In genomic region chr13:29909975-29910674, GRCh38 we compare ENCODE assay signal across 17 cellular contexts. TPM values are rescaled to one million over a fixed set of nuclear protein-coding genes. Genes with fewer than 3 reads are reported as not detected.
DNase-seq lines count a peak whose midpoint lies in the region; ATAC-seq, FAIRE-seq and TF ChIP-seq lines count a peak whose summit lies in the region.
"Had no signal": no experiment of that assay in that cellular context is flagged by ENCODE, and none has a peak within 500 bp of the region (broad histone marks: within the 10 kb centered on the region; RNA-seq: fewer than 3 reads in every experiment).

No MANE protein-coding gene starts in this region.

- no peaks in the 10 kb centered on the region for H3F3A ChIP-seq in neural progenitor cell (ENCODE audit: low read depth)

- peaks cover 15% of the 10 kb centered on the region for H3K4me1 Mint-ChIP-seq in neural progenitor cell
- H3K4me1 Mint-ChIP-seq: activated B cell treated with CpG ODN at 0.5 μM for 24 hours had no signal

- no peak overlapping the region for H3K27ac ChIP-seq in neural progenitor cell

- no peaks in the 10 kb centered on the region for H3K36me3 ChIP-seq in neural progenitor cell

- H3K27me3 ChIP-seq in neural progenitor cell, result no peaks in the 10 kb centered on the region

- no peaks in the 10 kb centered on the region for H3K9me3 ChIP-seq in neural progenitor cell (ENCODE audit: low read depth)

- H3K4me2 ChIP-seq in neural progenitor cell, result no peak overlapping the region

- TF ChIP-seq CTCF in neural progenitor cell (IDR thresholded peaks at IDR 0.05), result no peak

- H3K9ac ChIP-seq in neural progenitor cell, result no peak overlapping the region

- no peak for ATAC-seq in GM21825 (IDR thresholded peaks at IDR 0.05; ENCODE audit: unreplicated experiment)
- ATAC-seq: activated naive CD4-positive, alpha-beta T cell treated with anti-CD3 and anti-CD28 coated beads, Interleukin-2, amount 50 U/mL, for 72 hours; GM12878 had no signal

- no peak overlapping the region for H3K4me3 ChIP-seq in neural progenitor cell
- H3K4me3 ChIP-seq: GM12878 had no signal

- H4K20me1 ChIP-seq in neural progenitor cell (ENCODE audit: low read depth), result no peaks in the 10 kb centered on the region

- H3K27me3 Mint-ChIP-seq in neural progenitor cell (ENCODE audit: insufficient read depth, low read depth), result peaks cover 2% of the 10 kb centered on the region
- H3K27me3 Mint-ChIP-seq: type B pancreatic cell had no signal

- no peaks in the 10 kb centered on the region for H3K9me3 Mint-ChIP-seq in neural progenitor cell
- H3K9me3 Mint-ChIP-seq: activated B cell treated with CpG ODN at 0.5 μM for 24 hours; activated naive CD4-positive, alpha-beta T cell treated with anti-CD3 and anti-CD28 coated beads, Interleukin-2, amount 50 U/mL, for 72 hours; type B pancreatic cell had no signal

- H3K79me2 ChIP-seq in neural progenitor cell (ENCODE audit: low read depth), result no peaks in the 10 kb centered on the region

- H2AFZ ChIP-seq in neural progenitor cell (replicated peaks), result peak overlapping the region; percentile 2

- H3K4me1 ChIP-seq in neural progenitor cell, result no peaks in the 10 kb centered on the region

- no peaks in the 10 kb centered on the region for H3K36me3 Mint-ChIP-seq in neural progenitor cell
- H3K36me3 Mint-ChIP-seq: activated naive CD4-positive, alpha-beta T cell treated with anti-CD3 and anti-CD28 coated beads, Interleukin-2, amount 50 U/mL, for 72 hours; type B pancreatic cell had no signal

- FAIRE-seq in frontal cortex (lab: Jason Lieb, UNC), result no peak
- FAIRE-seq: colon, GM12878 had no signal

- DNase-seq in EL (peak; percentile 89), RPMI7951 (ENCODE audit: low read depth) (peak; percentile 87), fibroblast of peridontal ligament (ENCODE audit: extremely low read depth) (peak; percentile 63), neural progenitor cell (ENCODE audit: low spot score) (no peak), anterior cingulate cortex (lab: John Stamatoyannopoulos, UW) (no peak), frontal cortex (ENCODE audit: low spot score in 2 of 2) (no peak), posterior vena cava (ENCODE audit: low spot score) (no peak)
- DNase-seq: activated B cell treated with CpG ODN at 0.5 μM for 24 hours; activated CD8-positive, alpha-beta memory T cell treated with anti-CD3 and anti-CD28 coated beads, Interleukin-2, amount 50 U/mL, for 4 hours; DMS153; NCI-H1048; retina had no signal

- no peak overlapping the region for H3K4me3 Mint-ChIP-seq in neural progenitor cell
- H3K4me3 Mint-ChIP-seq: activated B cell treated with CpG ODN at 0.5 μM for 24 hours, type B pancreatic cell had no signal

- intact Hi-C loops in posterior vena cava (cut with DNase I), result no loop called here

- peak overlapping the region; percentile 47 for H3K27ac Mint-ChIP-seq in neural progenitor cell
- H3K27ac Mint-ChIP-seq: activated B cell treated with CpG ODN at 0.5 μM for 24 hours; activated naive CD4-positive, alpha-beta T cell treated with anti-CD3 and anti-CD28 coated beads, Interleukin-2, amount 50 U/mL, for 72 hours had no signal

RNA-seq across cellular contexts. Expression of gene UBL3, which starts 59.7 kb away (rescaled TPM):
- 20.1 and 24.5 TPM in 2 replicates for total RNA-seq in RPMI7951 (2014; rRNA removed; shearing (Covaris generic))
- total RNA-seq in neural progenitor cell (ENCODE audit: low replicate concordance) (16.9 and 20.0 TPM in 2 replicates), frontal cortex (62.0 TPM), posterior vena cava (10 to 100 TPM; 29.6 to 32.9 TPM)

Comparison
In these comparisons a context has a peak if more than half of its experiments do, and no peak if none do; other contexts are left out.
1. DNase-seq: peak in EL (single experiment), RPMI7951 (single experiment) and fibroblast of peridontal ligament (single experiment); none in neural progenitor cell (single experiment), anterior cingulate cortex (0 of 58), frontal cortex (0 of 2) and posterior vena cava (single experiment).